Comparison of ENCODE assay signal across 2 cellular contexts in the genomic region with DNA sequence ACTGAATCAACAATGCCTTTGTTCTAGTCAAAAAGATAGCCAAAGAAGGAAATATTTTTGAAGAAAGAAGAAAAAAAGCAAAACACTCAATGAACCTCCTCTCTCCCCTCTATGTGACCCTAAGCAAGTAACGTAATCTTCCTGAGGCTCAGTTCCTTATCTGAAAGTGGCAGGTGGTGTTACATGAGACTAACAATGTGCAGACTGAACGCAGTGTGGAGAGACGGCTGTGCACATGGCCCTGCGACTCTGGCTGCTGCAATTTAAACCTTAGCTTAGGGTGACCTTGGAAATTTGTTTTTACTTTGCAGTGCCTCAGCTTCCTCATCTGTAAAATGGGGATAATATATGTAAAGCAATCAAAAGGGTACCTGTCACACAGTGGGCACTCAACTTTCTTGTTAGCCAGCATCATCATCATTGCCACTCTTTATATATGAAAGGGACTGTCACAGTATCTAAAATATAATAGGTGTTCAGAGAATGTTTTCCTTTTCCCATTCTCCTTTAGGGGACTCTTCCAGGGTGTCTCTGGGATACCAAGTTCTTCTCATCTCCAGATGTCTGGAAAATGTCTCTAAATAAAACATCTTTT.
TF ChIP-seq lines count a peak whose summit lies in the region.

No MANE protein-coding gene starts in this region.

TF ChIP-seq in HepG2, 621 proteins besides CTCF, POLR2A, EP300 and RAD21 (continued from another document):
- TF ChIP-seq ADNP (CRISPR knock-in tag; IDR thresholded peaks at IDR 0.05) (peak; percentile 77; the same call in 1 of the 2 replicates), SIX4 (CRISPR knock-in tag; IDR thresholded peaks at IDR 0.05) (no peak)
- TF ChIP-seq, protein P1, sequence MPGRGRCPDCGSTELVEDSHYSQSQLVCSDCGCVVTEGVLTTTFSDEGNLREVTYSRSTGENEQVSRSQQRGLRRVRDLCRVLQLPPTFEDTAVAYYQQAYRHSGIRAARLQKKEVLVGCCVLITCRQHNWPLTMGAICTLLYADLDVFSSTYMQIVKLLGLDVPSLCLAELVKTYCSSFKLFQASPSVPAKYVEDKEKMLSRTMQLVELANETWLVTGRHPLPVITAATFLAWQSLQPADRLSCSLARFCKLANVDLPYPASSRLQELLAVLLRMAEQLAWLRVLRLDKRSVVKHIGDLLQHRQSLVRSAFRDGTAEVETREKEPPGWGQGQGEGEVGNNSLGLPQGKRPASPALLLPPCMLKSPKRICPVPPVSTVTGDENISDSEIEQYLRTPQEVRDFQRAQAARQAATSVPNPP (CRISPR knock-in tag; IDR thresholded peaks at IDR 0.05): no peak

TF ChIP-seq in SK-N-SH, 30 proteins besides CTCF, POLR2A, EP300 and RAD21 (continued from another document):
- TF ChIP-seq SMC3 (IDR thresholded peaks at IDR 0.05; ENCODE audit: low read depth, low read length) (no peak), POLR2AphosphoS5 (IDR thresholded peaks at IDR 0.05; ENCODE audit: low read depth, low read length) (no peak), SIN3A (IDR thresholded peaks at IDR 0.05; ENCODE audit: borderline replicate concordance, low read depth, low read length) (no peak)
